ENCODE assay signal across 19 cellular contexts in genomic region chr5:84494453-84494852, GRCh38.
DNase-seq lines count a peak whose midpoint lies in the region; ATAC-seq and TF ChIP-seq lines count a peak whose summit lies in the region.
"Had no signal": no experiment of that assay in that cellular context is flagged by ENCODE, and none has a peak within 500 bp of the region (broad histone marks: within the 10 kb centered on the region; RNA-seq: fewer than 3 reads in every experiment).

No MANE protein-coding gene starts in this region.

- no peaks in the 10 kb centered on the region for H3K4me1 Mint-ChIP-seq in neural progenitor cell

- no peak overlapping the region for H3K9ac ChIP-seq in PC-3 (ENCODE audit: low read length)
- no peak overlapping the region for H3K9ac ChIP-seq in neural progenitor cell

- no peaks in the 10 kb centered on the region for H3F3A ChIP-seq in PC-3 (ENCODE audit: low read length, unreplicated experiment)
- H3F3A ChIP-seq in neural progenitor cell (ENCODE audit: low read depth): no peaks in the 10 kb centered on the region

- H3K36me3 ChIP-seq in PC-3 (ENCODE audit: low read depth, low read length) (no peaks in the 10 kb centered on the region), neural progenitor cell (no peaks in the 10 kb centered on the region)
- H3K36me3 ChIP-seq: gastrocnemius medialis, prostate gland had no signal

- no peaks in the 10 kb centered on the region for H3K27me3 ChIP-seq in PC-3 (ENCODE audit: low read length)
- H3K27me3 ChIP-seq in neural progenitor cell: no peaks in the 10 kb centered on the region
- H3K27me3 ChIP-seq: gastrocnemius medialis had no signal

- peak overlapping the region; percentile 29; the same call in 1 of the 2 replicates for H3K27ac ChIP-seq in PC-3 (ENCODE audit: low read length)
- no peak overlapping the region for H3K27ac ChIP-seq in neural progenitor cell
- H3K27ac ChIP-seq: gastrocnemius medialis, PC-9, prostate gland had no signal

- DNase-seq in Daoy (ENCODE audit: low read depth) (peak; percentile 88), PC-3 (peak; percentile 62), dedifferentiated amniotic fluid mesenchymal stem cell (ENCODE audit: extremely low spot score) (peak; percentile 38), neural progenitor cell (ENCODE audit: low spot score) (no peak), globus pallidus (ENCODE audit: low spot score) (no peak), mesenteric fat pad (ENCODE audit: low spot score) (no peak)
- DNase-seq: activated CD4-positive, alpha-beta T cell treated with anti-CD3 and anti-CD28 coated beads for 48 hours; activated T-cell treated with anti-CD3 and anti-CD28 coated beads, Interleukin-2, amount 50 U/mL, for 1 hour; C1 segment of cervical spinal cord; gastrocnemius medialis; GOT3; NCI-H1417 treated with DMSO at 0.1 percent for 48 hours; NCI-H510A; PC-9; stimulated activated CD4-positive, alpha-beta T cell treated with anti-CD3 and anti-CD28 coated beads, Interleukin-2, amount 100 ng/mL, for 24 hours had no signal

- no peaks in the 10 kb centered on the region for H3K9me2 ChIP-seq in PC-3 (replicated peaks; ENCODE audit: low read length)

- TF ChIP-seq CTCF in PC-3 (conservative IDR thresholded peaks at IDR 0.05; ENCODE audit: low read depth, low read length) (no peak), neural progenitor cell (IDR thresholded peaks at IDR 0.05) (no peak)

- peak; percentile 78 for ATAC-seq in PC-3
- no peak for ATAC-seq in HG02852 (IDR thresholded peaks at IDR 0.05; ENCODE audit: unreplicated experiment)
- no peak for ATAC-seq in GM18519 (IDR thresholded peaks at IDR 0.05; ENCODE audit: low FRiP score, unreplicated experiment)
- ATAC-seq: gastrocnemius medialis had no signal

- H3K27ac Mint-ChIP-seq in neural progenitor cell: no peak overlapping the region
- H3K27ac Mint-ChIP-seq: dendritic cell treated with granulocyte-macrophage colony-stimulating factor and Interleukin-4, amounts not matched to agents 40 ng/mL and 50 ng/mL, for 4 days had no signal

- H3K9me3 Mint-ChIP-seq in neural progenitor cell: no peaks in the 10 kb centered on the region

- H3K9me3 ChIP-seq in PC-3 (ENCODE audit: low read length) (no peaks in the 10 kb centered on the region), neural progenitor cell (ENCODE audit: low read depth) (no peaks in the 10 kb centered on the region)
- H3K9me3 ChIP-seq: gastrocnemius medialis, prostate gland had no signal

- H3K4me3 Mint-ChIP-seq in neural progenitor cell: no peak overlapping the region
- H3K4me3 Mint-ChIP-seq: dendritic cell treated with granulocyte-macrophage colony-stimulating factor and Interleukin-4, amounts not matched to agents 40 ng/mL and 50 ng/mL, for 4 days had no signal

- H3K4me3 ChIP-seq in PC-3 (ENCODE audit: low read length) (no peak overlapping the region), neural progenitor cell (no peak overlapping the region)
- H3K4me3 ChIP-seq: gastrocnemius medialis, PC-9, prostate gland had no signal

- no peaks in the 10 kb centered on the region for H3K27me3 Mint-ChIP-seq in neural progenitor cell (ENCODE audit: insufficient read depth, low read depth)

- no TSS peak for BruUV-seq in PC-3 (replicated peaks; lab: Mats Ljungman, UMichigan)

- H3K4me1 ChIP-seq in PC-3 (ENCODE audit: insufficient read depth, low read length) (no peaks in the 10 kb centered on the region), neural progenitor cell (no peaks in the 10 kb centered on the region)
- H3K4me1 ChIP-seq: gastrocnemius medialis, prostate gland had no signal

- no peak overlapping the region for H3K4me2 ChIP-seq in PC-3 (ENCODE audit: low read length)
- H3K4me2 ChIP-seq in neural progenitor cell: no peak overlapping the region
- H3K4me2 ChIP-seq: PC-9 had no signal

- no peaks in the 10 kb centered on the region for H4K20me1 ChIP-seq in PC-3 (ENCODE audit: low read length)
- H4K20me1 ChIP-seq in neural progenitor cell (ENCODE audit: low read depth): no peaks in the 10 kb centered on the region

- CTCF ChIA-PET in PC-3 (lab: Charles Lee): interaction anchor here (0.5 kb wide), 1 partner anchor 247 kb away, joined by 3 read pairs; no protein-coding TSS in a partner anchor

- intact Hi-C loops in PC-3 (cut with micrococcal nuclease): no loop called here

- H3K36me3 Mint-ChIP-seq in neural progenitor cell: no peaks in the 10 kb centered on the region

- no peaks in the 10 kb centered on the region for H3K79me2 ChIP-seq in PC-3 (ENCODE audit: low read length)
- no peaks in the 10 kb centered on the region for H3K79me2 ChIP-seq in neural progenitor cell (ENCODE audit: low read depth)

- no peak overlapping the region for H2AFZ ChIP-seq in PC-3 (ENCODE audit: low read length)
- peak overlapping the region; percentile 47 for H2AFZ ChIP-seq in neural progenitor cell (replicated peaks)
- H2AFZ ChIP-seq: PC-9 had no signal

- POLR2A ChIA-PET in PC-3 (lab: Charles Lee; ENCODE audit: unreplicated experiment): no interaction called here

Comparison
In these comparisons a context has a peak if more than half of its experiments do, and no peak if none do; other contexts are left out.
1. DNase-seq: peak in Daoy (single experiment), PC-3 (single experiment) and dedifferentiated amniotic fluid mesenchymal stem cell (single experiment); none in neural progenitor cell (single experiment), globus pallidus (single experiment) and mesenteric fat pad (single experiment).